ENCODE assay signal across 9 cellular contexts in the genomic region with DNA sequence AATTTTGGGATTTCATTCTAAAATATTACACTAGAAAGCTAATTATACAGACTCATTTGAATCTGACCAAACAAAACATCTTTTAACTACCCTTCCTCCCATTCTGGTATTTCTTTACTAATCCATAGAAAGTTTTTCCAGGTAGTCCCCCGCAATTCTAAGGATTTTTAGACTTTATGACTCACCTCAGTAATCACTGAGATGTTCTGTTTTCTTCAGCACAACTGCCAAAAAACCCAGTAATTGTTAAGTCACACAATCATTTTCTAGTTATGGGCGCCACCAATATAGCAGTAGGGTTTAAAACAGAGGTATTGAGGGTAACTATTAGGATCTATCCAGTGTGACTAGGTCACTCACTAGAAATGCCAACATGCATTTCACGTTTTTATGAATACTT. TPM values are rescaled to one million over a fixed set of nuclear protein-coding genes. Genes with fewer than 3 reads are reported as not detected.
A peak's percentile ranks its signal among the peaks of the same experiment; 100 is the strongest.
DNase-seq lines count a peak whose midpoint lies in the region; ATAC-seq and TF ChIP-seq lines count a peak whose summit lies in the region.
"Had no signal": no experiment of that assay in that cellular context is flagged by ENCODE, and none has a peak within 500 bp of the region (broad histone marks: within the 10 kb centered on the region; RNA-seq: fewer than 3 reads in every experiment).

No MANE protein-coding gene starts in this region.

- CTCF ChIA-PET in PC-3 (lab: Charles Lee) = no interaction called here

- peak overlapping the region; percentile 86 for H3K4me2 ChIP-seq in PC-3 (ENCODE audit: low read length)

- peak overlapping the region; percentile 98 for H3K4me3 ChIP-seq in GM06990 (replicated peaks; ENCODE audit: low read depth, low read length)
- H3K4me3 ChIP-seq in PC-3 (ENCODE audit: low read length) = peak overlapping the region; percentile 78
- peak overlapping the region; percentile 96 for H3K4me3 ChIP-seq in fibroblast of the aortic adventitia (ENCODE audit: low read depth, low read length)
- H3K4me3 ChIP-seq in gastrocnemius medialis = peak overlapping the region; percentile 66 to 96 (median 79)

- peaks cover 89% of the 10 kb centered on the region for H3K79me2 ChIP-seq in PC-3 (ENCODE audit: low read length)

- TF ChIP-seq CTCF in GM06990 (IDR thresholded peaks at IDR 0.05; ENCODE audit: insufficient read depth, low read length, poor library complexity, severe bottlenecking) (no peak), PC-3 (conservative IDR thresholded peaks at IDR 0.05; ENCODE audit: low read depth, low read length) (no peak), fibroblast of the aortic adventitia (IDR thresholded peaks at IDR 0.05; ENCODE audit: insufficient read depth, low read length) (no peak), gastrocnemius medialis (IDR thresholded peaks at IDR 0.05 in 4 of 5, conservative IDR thresholded peaks at IDR 0.05 in 1 of 5) (no peak)

- H3K27ac ChIP-seq in PC-3 (ENCODE audit: low read length) (no peak overlapping the region; the same call in 1 of the 2 replicates), gastrocnemius medialis (peak overlapping the region; percentile 89 to 99 (median 96))

- H3K9me2 ChIP-seq in PC-3 (replicated peaks; ENCODE audit: low read length) = no peaks in the 10 kb centered on the region

- ATAC-seq in PC-3 = no peak
- no peak for ATAC-seq in gastrocnemius medialis
- ATAC-seq in GM18868 (IDR thresholded peaks at IDR 0.05; ENCODE audit: unreplicated experiment) = no peak
- ATAC-seq: WTC11 had no signal

- BruUV-seq in PC-3 (replicated peaks; lab: Mats Ljungman, UMichigan) = no TSS peak

- peaks cover 7% of the 10 kb centered on the region for H3K36me3 ChIP-seq in GM06990 (ENCODE audit: control insufficient read depth, insufficient read depth, low read length)
- H3K36me3 ChIP-seq in PC-3 (ENCODE audit: low read depth, low read length) = peaks cover 44% of the 10 kb centered on the region
- peaks cover 0 to 32% of the 10 kb centered on the region in 2 donors for H3K36me3 ChIP-seq in gastrocnemius medialis

- peaks cover 18% of the 10 kb centered on the region for H3K4me1 ChIP-seq in PC-3 (ENCODE audit: insufficient read depth, low read length)
- H3K4me1 ChIP-seq in gastrocnemius medialis = peaks cover 46 to 51% of the 10 kb centered on the region in 2 donors

- H3K9ac ChIP-seq in PC-3 (ENCODE audit: low read length) = peak overlapping the region; percentile 79

- H4K20me1 ChIP-seq in PC-3 (ENCODE audit: low read length) = peaks cover 52% of the 10 kb centered on the region

- POLR2A ChIA-PET in PC-3 (lab: Charles Lee; ENCODE audit: unreplicated experiment) = interaction anchor here (0.6 kb wide), 1 partner anchor 42 kb away, joined by 4 read pairs; no protein-coding TSS in a partner anchor

- DNase-seq in GM06990 (ENCODE audit: extremely low read depth, insufficient read length) (no peak), PC-3 (peak; percentile 65), fibroblast of the aortic adventitia (ENCODE audit: low read depth) (peak; percentile 21), gastrocnemius medialis (no peak), NOMO-1 (lab: John Stamatoyannopoulos, UW; ENCODE audit: unreplicated experiment in 2 of 2) (no peak), posterior vena cava (ENCODE audit: low spot score) (no peak)
- no peak for DNase-seq in activated CD4-positive, CD25-positive, alpha-beta regulatory T cell treated with anti-CD3 and anti-CD28 coated beads, Interleukin-2, amount 50 U/mL, for 72 hours

- no peaks in the 10 kb centered on the region for H3K27me3 ChIP-seq in GM06990 (replicated peaks; ENCODE audit: control insufficient read depth, insufficient read depth, low read length)
- no peaks in the 10 kb centered on the region for H3K27me3 ChIP-seq in PC-3 (ENCODE audit: low read length)
- H3K27me3 ChIP-seq in gastrocnemius medialis = no peaks in the 10 kb centered on the region

- no peak for TF ChIP-seq POLR2A in gastrocnemius medialis (IDR thresholded peaks at IDR 0.05)

- in situ Hi-C loops in gastrocnemius medialis (cut with MboI; ENCODE audit: low sequenced_read_pairs in 4 of 4) = loop anchor here in 3 of 4 donors (10.0 kb wide), 1 partner anchor 52 kb away; a partner anchor contains a TSS

- H2AFZ ChIP-seq in PC-3 (ENCODE audit: low read length) = no peak overlapping the region

- intact Hi-C loops in PC-3 (cut with micrococcal nuclease) (loop anchor here (2.0 kb wide), 1 partner anchor 16 kb away; no protein-coding TSS in a partner anchor), gastrocnemius medialis (cut with DNase I; ENCODE audit: low total_unique reads) (no loop called here), posterior vena cava (cut with DNase I) (loop anchor here in 1 of 2 donors (10.0 kb wide), 1 partner anchor 52 kb away; a partner anchor contains a TSS)

- no peaks in the 10 kb centered on the region for H3K9me3 ChIP-seq in PC-3 (ENCODE audit: low read length)
- H3K9me3 ChIP-seq in gastrocnemius medialis = no peaks in the 10 kb centered on the region

- no peaks in the 10 kb centered on the region for H3F3A ChIP-seq in PC-3 (ENCODE audit: low read length, unreplicated experiment)

RNA-seq across cellular contexts. Expression of a gene that starts 1.6 kb away (rescaled TPM):
- total RNA-seq in PC-3 (2014; rRNA removed) = 7.3 and 11.3 TPM in 2 replicates
- total RNA-seq in fibroblast of the aortic adventitia (ENCODE audit: low replicate concordance) = 12.2 and 123 TPM in 2 replicates
- 10 to 100 TPM in 1 of 4 donors, 1 to 10 TPM in 3; 6.6 to 10.5 (median 7.1) TPM for total RNA-seq in gastrocnemius medialis
- total RNA-seq in posterior vena cava = 10 to 100 TPM; 26.3 to 27.1 TPM

RNA-seq across cellular contexts. Expression of a gene that starts 52.1 kb away (rescaled TPM):
- total RNA-seq in PC-3 (2014; rRNA removed) (669 and 700 TPM in 2 replicates), fibroblast of the aortic adventitia (ENCODE audit: low replicate concordance) (105 and 154 TPM in 2 replicates), gastrocnemius medialis (100 to 1,000 TPM; 200 to 301 (median 217) TPM), posterior vena cava (100 to 1,000 TPM; 147 to 170 TPM)

Comparison
In these comparisons a context has a peak if more than half of its experiments do, and no peak if none do; other contexts are left out.
1. DNase-seq: peak in PC-3 (single experiment) and fibroblast of the aortic adventitia (single experiment); none in GM06990 (single experiment), gastrocnemius medialis (0 of 2), NOMO-1 (0 of 2), activated CD4-positive, CD25-positive, alpha-beta regulatory T cell treated with anti-CD3 and anti-CD28 coated beads, Interleukin-2, amount 50 U/mL, for 72 hours (single experiment) and posterior vena cava (single experiment).
2. Peak in every context shown above with its lines, with median percentiles within 50 percentile points of each other: H3K4me3 ChIP-seq.